Comparison of ENCODE assay signal across 9 cellular contexts in genomic region chr6:29653452-29654038, GRCh38. TPM values are rescaled to one million over a fixed set of nuclear protein-coding genes. Genes with fewer than 3 reads are reported as not detected.
DNase-seq lines count a peak whose midpoint lies in the region; ATAC-seq, FAIRE-seq and TF ChIP-seq lines count a peak whose summit lies in the region.
"Had no signal": no experiment of that assay in that cellular context is flagged by ENCODE, and none has a peak within 500 bp of the region (broad histone marks: within the 10 kb centered on the region; RNA-seq: fewer than 3 reads in every experiment).

No MANE protein-coding gene starts in this region.

- H3K4me3 Mint-ChIP-seq in WTC11: no peak overlapping the region

- H3K36me3 Mint-ChIP-seq in WTC11: no peaks in the 10 kb centered on the region

- H3K9me3 Mint-ChIP-seq in WTC11: no peaks in the 10 kb centered on the region

- no peaks in the 10 kb centered on the region for H3K27me3 Mint-ChIP-seq in WTC11 (ENCODE audit: low read depth)

- H3K27ac Mint-ChIP-seq in WTC11: no peak overlapping the region

- intact Hi-C loops in posterior vena cava (cut with DNase I): loop anchor here in 1 of 2 donors (5.0 kb wide), 1 partner anchor 34 kb away; no protein-coding TSS in a partner anchor

- POLR2A ChIA-PET in WTC11 (lab: Charles Lee): interaction anchor here (0.9 to 1.4 kb wide), 4 partner anchors 8 to 49 kb away, joined by 3 to 6 read pairs (median 3); partner anchors contain the start of gene GABBR1

- TF ChIP-seq POLR2A in GM12891 (IDR thresholded peaks at IDR 0.05; ENCODE audit: low read depth, low read length): no peak

- DNase-seq in Ammon's horn (ENCODE audit: low spot score) (peak; percentile 94), GM19240 (ENCODE audit: insufficient read length, low spot score) (peak; percentile 35), NCI-H2227 treated with DMSO at 0.1 percent for 48 hours (lab: John Stamatoyannopoulos, UW) (peak; percentile 72), WTC11 (ENCODE audit: low spot score) (no peak), fibroblast of gingiva (ENCODE audit: low read depth) (peak; percentile 64), occipital lobe (lab: John Stamatoyannopoulos, UW) (peak; percentile 6), posterior vena cava (ENCODE audit: low spot score) (no peak), GM12891 (ENCODE audit: insufficient read length, low spot score) (no peak)

- FAIRE-seq in GM12891 (lab: Jason Lieb, UNC): no peak

- peak; percentile 72 for TF ChIP-seq CTCF in WTC11 (IDR thresholded peaks at IDR 0.05)

- CTCF ChIA-PET in WTC11 (lab: Charles Lee): interaction anchor here (0.6 to 12.0 kb wide), 51 partner anchors 7 to 474 kb away, joined by 3 to 531 read pairs (median 4); partner anchors contain the start of genes GABBR1, MOG and ZFP57

- peaks cover 66% of the 10 kb centered on the region for H3K4me1 Mint-ChIP-seq in WTC11

- no peak for ATAC-seq in WTC11

TF ChIP-seq in WTC11, 78 proteins besides CTCF, POLR2A, EP300 and RAD21 (continues in another document):
- TF ChIP-seq, protein P1, sequence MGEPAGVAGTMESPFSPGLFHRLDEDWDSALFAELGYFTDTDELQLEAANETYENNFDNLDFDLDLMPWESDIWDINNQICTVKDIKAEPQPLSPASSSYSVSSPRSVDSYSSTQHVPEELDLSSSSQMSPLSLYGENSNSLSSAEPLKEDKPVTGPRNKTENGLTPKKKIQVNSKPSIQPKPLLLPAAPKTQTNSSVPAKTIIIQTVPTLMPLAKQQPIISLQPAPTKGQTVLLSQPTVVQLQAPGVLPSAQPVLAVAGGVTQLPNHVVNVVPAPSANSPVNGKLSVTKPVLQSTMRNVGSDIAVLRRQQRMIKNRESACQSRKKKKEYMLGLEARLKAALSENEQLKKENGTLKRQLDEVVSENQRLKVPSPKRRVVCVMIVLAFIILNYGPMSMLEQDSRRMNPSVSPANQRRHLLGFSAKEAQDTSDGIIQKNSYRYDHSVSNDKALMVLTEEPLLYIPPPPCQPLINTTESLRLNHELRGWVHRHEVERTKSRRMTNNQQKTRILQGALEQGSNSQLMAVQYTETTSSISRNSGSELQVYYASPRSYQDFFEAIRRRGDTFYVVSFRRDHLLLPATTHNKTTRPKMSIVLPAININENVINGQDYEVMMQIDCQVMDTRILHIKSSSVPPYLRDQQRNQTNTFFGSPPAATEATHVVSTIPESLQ (CRISPR knock-in tag; IDR thresholded peaks at IDR 0.05): no peak
- TF ChIP-seq, protein P2, sequence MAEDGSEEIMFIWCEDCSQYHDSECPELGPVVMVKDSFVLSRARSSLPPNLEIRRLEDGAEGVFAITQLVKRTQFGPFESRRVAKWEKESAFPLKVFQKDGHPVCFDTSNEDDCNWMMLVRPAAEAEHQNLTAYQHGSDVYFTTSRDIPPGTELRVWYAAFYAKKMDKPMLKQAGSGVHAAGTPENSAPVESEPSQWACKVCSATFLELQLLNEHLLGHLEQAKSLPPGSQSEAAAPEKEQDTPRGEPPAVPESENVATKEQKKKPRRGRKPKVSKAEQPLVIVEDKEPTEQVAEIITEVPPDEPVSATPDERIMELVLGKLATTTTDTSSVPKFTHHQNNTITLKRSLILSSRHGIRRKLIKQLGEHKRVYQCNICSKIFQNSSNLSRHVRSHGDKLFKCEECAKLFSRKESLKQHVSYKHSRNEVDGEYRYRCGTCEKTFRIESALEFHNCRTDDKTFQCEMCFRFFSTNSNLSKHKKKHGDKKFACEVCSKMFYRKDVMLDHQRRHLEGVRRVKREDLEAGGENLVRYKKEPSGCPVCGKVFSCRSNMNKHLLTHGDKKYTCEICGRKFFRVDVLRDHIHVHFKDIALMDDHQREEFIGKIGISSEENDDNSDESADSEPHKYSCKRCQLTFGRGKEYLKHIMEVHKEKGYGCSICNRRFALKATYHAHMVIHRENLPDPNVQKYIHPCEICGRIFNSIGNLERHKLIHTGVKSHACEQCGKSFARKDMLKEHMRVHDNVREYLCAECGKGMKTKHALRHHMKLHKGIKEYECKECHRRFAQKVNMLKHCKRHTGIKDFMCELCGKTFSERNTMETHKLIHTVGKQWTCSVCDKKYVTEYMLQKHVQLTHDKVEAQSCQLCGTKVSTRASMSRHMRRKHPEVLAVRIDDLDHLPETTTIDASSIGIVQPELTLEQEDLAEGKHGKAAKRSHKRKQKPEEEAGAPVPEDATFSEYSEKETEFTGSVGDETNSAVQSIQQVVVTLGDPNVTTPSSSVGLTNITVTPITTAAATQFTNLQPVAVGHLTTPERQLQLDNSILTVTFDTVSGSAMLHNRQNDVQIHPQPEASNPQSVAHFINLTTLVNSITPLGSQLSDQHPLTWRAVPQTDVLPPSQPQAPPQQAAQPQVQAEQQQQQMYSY (CRISPR knock-in tag; IDR thresholded peaks at IDR 0.05): no peak
- TF ChIP-seq ATF1 (CRISPR knock-in tag; IDR thresholded peaks at IDR 0.05) (no peak), KAT7 (CRISPR knock-in tag; IDR thresholded peaks at IDR 0.05; ENCODE audit: borderline replicate concordance) (no peak), ZNF317 (CRISPR knock-in tag; IDR thresholded peaks at IDR 0.05; ENCODE audit: borderline replicate concordance, low read depth) (no peak)

TF ChIP-seq in GM12891, 5 proteins besides CTCF, POLR2A, EP300 and RAD21:
- no peak for TF ChIP-seq TAF1 (IDR thresholded peaks at IDR 0.05; ENCODE audit: low read depth, low read length)
- no peak for TF ChIP-seq SPI1 (IDR thresholded peaks at IDR 0.05; ENCODE audit: low read depth, low read length)
- no peak for TF ChIP-seq POU2F2 (IDR thresholded peaks at IDR 0.05; ENCODE audit: low read depth, low read length)
- TF ChIP-seq PAX5 (IDR thresholded peaks at IDR 0.05; ENCODE audit: insufficient read depth, low read length, severe bottlenecking): no peak
- no peak for TF ChIP-seq POLR2AphosphoS5 (IDR thresholded peaks at IDR 0.05; ENCODE audit: low read depth, low read length)

RNA-seq across cellular contexts. Expression of gene MOG, which starts 3.3 kb away (rescaled TPM):
- total RNA-seq in WTC11 (2021): 0.55 to 1.2 TPM (median 0.57 TPM) in 3 replicates
- not detected for total RNA-seq in occipital lobe
- total RNA-seq in posterior vena cava: under 1 TPM in 1 of 2 donors, not detected in 1; 0.69 TPM
- 0.41 TPM for polyA plus RNA-seq in GM12891 (2012; ENCODE audit: low read depth, missing spikeins)
- total RNA-seq: mononuclear cell had no signal

RNA-seq across cellular contexts. Expression of gene GABBR1, which starts 20.6 kb away (rescaled TPM):
- total RNA-seq in WTC11 (2021) (82.5 to 107 TPM (median 83.0 TPM) in 3 replicates), occipital lobe (91.1 TPM), posterior vena cava (10 to 100 TPM; 48.4 to 53.0 TPM)
- polyA plus RNA-seq in GM12891 (2012; ENCODE audit: low read depth, missing spikeins): 3.2 TPM

RNA-seq across cellular contexts. Expression of gene ZFP57, which starts 27.4 kb away (rescaled TPM):
- total RNA-seq in WTC11 (2021): 6.0 to 6.4 TPM (median 6.2 TPM) in 3 replicates
- not detected for total RNA-seq in occipital lobe
- total RNA-seq in posterior vena cava: 1 to 10 TPM in 1 of 2 donors, under 1 TPM in 1; 0.24 to 6.5 TPM
- 10.8 TPM for polyA plus RNA-seq in GM12891 (2012; ENCODE audit: low read depth, missing spikeins)
- total RNA-seq: mononuclear cell had no signal

Comparison
In these comparisons a context has a peak if more than half of its experiments do, and no peak if none do; other contexts are left out.
1. DNase-seq: peak in Ammon's horn (single experiment), GM19240 (single experiment), NCI-H2227 treated with DMSO at 0.1 percent for 48 hours (single experiment), fibroblast of gingiva (single experiment) and occipital lobe (single experiment); none in WTC11 (single experiment), posterior vena cava (single experiment) and GM12891 (single experiment).